In the genomic region with DNA sequence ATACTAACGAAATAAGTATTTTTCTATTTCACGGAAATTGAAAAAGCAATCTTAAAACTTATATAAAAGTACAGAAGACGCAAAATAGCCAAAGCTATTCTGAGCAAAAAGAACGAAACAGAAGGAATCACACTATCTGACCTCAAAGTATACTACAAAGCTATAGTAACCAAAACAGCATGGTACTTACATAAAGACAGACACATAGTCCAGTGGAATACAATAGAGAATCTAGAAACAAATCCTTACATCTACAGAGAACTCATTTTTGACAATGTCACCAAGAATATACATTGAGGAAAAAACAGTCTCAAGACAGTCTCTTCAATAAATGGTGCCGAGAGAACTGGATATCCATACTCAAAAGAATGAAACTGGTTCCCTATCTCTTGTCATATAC, we compare ENCODE assay signal across 7 cellular contexts.
"Had no signal": no experiment of that assay in that cellular context is flagged by ENCODE, and none has a peak within 500 bp of the region (broad histone marks: within the 10 kb centered on the region; RNA-seq: fewer than 3 reads in every experiment).

No MANE protein-coding gene starts in this region.

- ATAC-seq: GM12878 had no signal

- H3K4me3 ChIP-seq: GM12878 had no signal

- DNase-seq: GDM1, GF-D8 had no signal

- FAIRE-seq: GM12878, GM12891, GM12892, GM18507, GM19239 had no signal
